Comparison of ENCODE assay signal across 1 cellular context in genomic region chr19:57903298-57904174, GRCh38.
A peak's percentile ranks its signal among the peaks of the same experiment; 100 is the strongest.
TF ChIP-seq lines count a peak whose summit lies in the region.

No MANE protein-coding gene starts in this region.

TF ChIP-seq in IMR-90, 13 proteins besides CTCF, POLR2A, EP300 and RAD21 (continued from another document):
- TF ChIP-seq USF2 (IDR thresholded peaks at IDR 0.05; ENCODE audit: low read depth, low read length): no peak
- TF ChIP-seq FOS (IDR thresholded peaks at IDR 0.05; ENCODE audit: low read depth, low read length): no peak
- peak; percentile 80 for TF ChIP-seq CEBPB (IDR thresholded peaks at IDR 0.05; ENCODE audit: low read depth, low read length)
- no peak for TF ChIP-seq CHD1 (IDR thresholded peaks at IDR 0.05; ENCODE audit: low read depth, low read length)
TF ChIP-seq in IMR-90: peak in this region for 2.
